Comparison of ENCODE assay signal across 1 cellular context in the genomic region with DNA sequence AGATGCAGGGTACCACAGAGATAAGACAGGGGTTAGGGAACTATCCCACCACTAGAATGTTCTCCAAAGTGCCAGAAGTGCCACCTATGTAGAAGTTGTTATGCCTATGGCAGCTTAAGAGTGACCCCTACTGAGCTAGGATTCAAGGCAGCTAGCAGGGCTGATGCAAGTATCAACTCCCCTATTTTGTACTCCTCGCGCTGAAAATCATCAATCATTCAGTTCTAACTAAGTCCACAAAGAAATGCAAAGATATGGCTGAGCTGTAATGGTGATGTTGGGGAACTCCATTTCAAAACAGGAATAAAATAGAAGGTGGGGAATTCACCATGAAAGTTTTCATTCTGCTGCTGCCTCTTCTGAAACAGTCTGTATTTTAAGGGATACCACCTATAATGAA.
TF ChIP-seq lines count a peak whose summit lies in the region.

No MANE protein-coding gene starts in this region.

TF ChIP-seq in HepG2, 621 proteins besides CTCF, POLR2A, EP300 and RAD21:
- TF ChIP-seq ZSCAN21 (CRISPR knock-in tag; IDR thresholded peaks at IDR 0.05; ENCODE audit: borderline replicate concordance): no peak
- TF ChIP-seq SRSF9 (IDR thresholded peaks at IDR 0.05; ENCODE audit: borderline replicate concordance, insufficient read depth, low read depth, low read length, poor library complexity, severe bottlenecking): no peak
- TF ChIP-seq, protein P1, sequence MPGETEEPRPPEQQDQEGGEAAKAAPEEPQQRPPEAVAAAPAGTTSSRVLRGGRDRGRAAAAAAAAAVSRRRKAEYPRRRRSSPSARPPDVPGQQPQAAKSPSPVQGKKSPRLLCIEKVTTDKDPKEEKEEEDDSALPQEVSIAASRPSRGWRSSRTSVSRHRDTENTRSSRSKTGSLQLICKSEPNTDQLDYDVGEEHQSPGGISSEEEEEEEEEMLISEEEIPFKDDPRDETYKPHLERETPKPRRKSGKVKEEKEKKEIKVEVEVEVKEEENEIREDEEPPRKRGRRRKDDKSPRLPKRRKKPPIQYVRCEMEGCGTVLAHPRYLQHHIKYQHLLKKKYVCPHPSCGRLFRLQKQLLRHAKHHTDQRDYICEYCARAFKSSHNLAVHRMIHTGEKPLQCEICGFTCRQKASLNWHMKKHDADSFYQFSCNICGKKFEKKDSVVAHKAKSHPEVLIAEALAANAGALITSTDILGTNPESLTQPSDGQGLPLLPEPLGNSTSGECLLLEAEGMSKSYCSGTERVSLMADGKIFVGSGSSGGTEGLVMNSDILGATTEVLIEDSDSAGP (CRISPR knock-in tag; IDR thresholded peaks at IDR 0.05; ENCODE audit: borderline replicate concordance): no peak
- 0 out of 2 replicates have a peak, but pooled peaks have one; percentile 37 for TF ChIP-seq RBFOX2 (IDR thresholded peaks at IDR 0.05; ENCODE audit: low read depth, low read length)
- no peak; the same call in 1 of the 2 replicates for TF ChIP-seq POLR2G (IDR thresholded peaks at IDR 0.05; ENCODE audit: low read depth, low read length)
